In genomic region chr3:49327485-49327884, GRCh38 we compare ENCODE assay signal across 1 cellular context.
TF ChIP-seq lines count a peak whose summit lies in the region.

No MANE protein-coding gene starts in this region.

TF ChIP-seq in H1, 55 proteins besides CTCF, POLR2A, EP300 and RAD21:
- TF ChIP-seq SUZ12 (IDR thresholded peaks at IDR 0.05; ENCODE audit: low read length), result no peak
- TF ChIP-seq TAF7 (optimal IDR thresholded peaks at IDR 0.05; ENCODE audit: borderline replicate concordance, low read depth, low read length), result no peak
